18 cellular contexts compared by ENCODE assay signal in genomic region chr12:62331306-62331705, GRCh38.
DNase-seq lines count a peak whose midpoint lies in the region; ATAC-seq and TF ChIP-seq lines count a peak whose summit lies in the region.
"Had no signal": no experiment of that assay in that cellular context is flagged by ENCODE, and none has a peak within 500 bp of the region (broad histone marks: within the 10 kb centered on the region; RNA-seq: fewer than 3 reads in every experiment).

No MANE protein-coding gene starts in this region.

- H3K4me3 Mint-ChIP-seq in activated CD8-positive, alpha-beta T cell treated with anti-CD3 and anti-CD28 coated beads for 36 hours, result no peak overlapping the region
- no peak overlapping the region for H3K4me3 Mint-ChIP-seq in activated CD8-positive, alpha-beta T cell treated with anti-CD3 and anti-CD28 coated beads, Interleukin-2, amount 10 ng/mL, durations not matched to agents 7 days and 5 days
- H3K4me3 Mint-ChIP-seq in stimulated activated naive B cell treated with anti-CD40 and anti-IgM and Interleukin-4, amounts not matched to agents 10 μg/mL and 1 μg/mL and 100 μg/mL, for 72 hours, result no peak overlapping the region
- H3K4me3 Mint-ChIP-seq: activated T-cell treated with anti-CD3 and anti-CD28 coated beads, Interleukin-2, amount 50 U/mL, for 4 hours; GM23338 had no signal

- H3K27ac ChIP-seq in suprapubic skin, result no peak overlapping the region
- H3K27ac ChIP-seq: KMS-11 had no signal

- TF ChIP-seq EP300 in suprapubic skin (IDR thresholded peaks at IDR 0.05), result no peak

- no peak for DNase-seq in activated CD8-positive, alpha-beta T cell treated with anti-CD3 and anti-CD28 coated beads for 36 hours
- DNase-seq in activated CD8-positive, alpha-beta T cell treated with anti-CD3 and anti-CD28 coated beads, Interleukin-2, amount 10 ng/mL, durations not matched to agents 7 days and 5 days, result no peak
- no peak for DNase-seq in stimulated activated naive B cell treated with anti-CD40 and anti-IgM and Interleukin-4, amounts not matched to agents 10 μg/mL and 1 μg/mL and 100 μg/mL, for 72 hours
- DNase-seq in activated T-cell treated with anti-CD3 and anti-CD28 coated beads for 4 hours, result no peak
- DNase-seq in suprapubic skin (ENCODE audit: low spot score in 2 of 2), result no peak
- no peak for DNase-seq in NCI-H1048 (lab: John Stamatoyannopoulos, UW)
- DNase-seq: activated CD4-positive, alpha-beta T cell treated with anti-CD3 and anti-CD28 coated beads for 4 hours; activated T-cell treated with anti-CD3 and anti-CD28 coated beads, Interleukin-2, amount 50 U/mL, for 4 hours; anterior cingulate cortex; cortex of kidney; NCI-H1930; NCI-H774; stimulated activated CD4-positive, alpha-beta T cell treated with anti-CD3 and anti-CD28 coated beads, Interleukin-12 subunit alpha, Interleukin-12 subunit beta, amount 100 ng/mL, for 4 hours had no signal

- no peaks in the 10 kb centered on the region for H3K27me3 ChIP-seq in suprapubic skin

- H3K4me1 ChIP-seq in suprapubic skin, result no peaks in the 10 kb centered on the region

- no peaks in the 10 kb centered on the region for H3K27me3 Mint-ChIP-seq in activated CD8-positive, alpha-beta T cell treated with anti-CD3 and anti-CD28 coated beads for 36 hours
- H3K27me3 Mint-ChIP-seq in activated CD8-positive, alpha-beta T cell treated with anti-CD3 and anti-CD28 coated beads, Interleukin-2, amount 10 ng/mL, durations not matched to agents 7 days and 5 days (ENCODE audit: low read depth), result no peaks in the 10 kb centered on the region
- no peaks in the 10 kb centered on the region for H3K27me3 Mint-ChIP-seq in stimulated activated naive B cell treated with anti-CD40 and anti-IgM and Interleukin-4, amounts not matched to agents 10 μg/mL and 1 μg/mL and 100 μg/mL, for 72 hours
- H3K27me3 Mint-ChIP-seq: progenitor cell of endocrine pancreas had no signal

- peaks cover 7% of the 10 kb centered on the region for H3K36me3 ChIP-seq in suprapubic skin

- POLR2A ChIA-PET in activated CD8-positive, alpha-beta T cell treated with anti-CD3 and anti-CD28 coated beads for 36 hours (lab: Charles Lee), result no interaction called here
- POLR2A ChIA-PET in activated CD8-positive, alpha-beta T cell treated with anti-CD3 and anti-CD28 coated beads, Interleukin-2, amount 10 ng/mL, durations not matched to agents 7 days and 5 days (lab: Charles Lee), result no interaction called here

- peaks cover 20% of the 10 kb centered on the region for H3K4me1 Mint-ChIP-seq in activated CD8-positive, alpha-beta T cell treated with anti-CD3 and anti-CD28 coated beads for 36 hours (ENCODE audit: low read depth)
- peaks cover 23% of the 10 kb centered on the region for H3K4me1 Mint-ChIP-seq in activated CD8-positive, alpha-beta T cell treated with anti-CD3 and anti-CD28 coated beads, Interleukin-2, amount 10 ng/mL, durations not matched to agents 7 days and 5 days (ENCODE audit: low read depth)
- H3K4me1 Mint-ChIP-seq in stimulated activated naive B cell treated with anti-CD40 and anti-IgM and Interleukin-4, amounts not matched to agents 10 μg/mL and 1 μg/mL and 100 μg/mL, for 72 hours, result peaks cover 9 to 25% of the 10 kb centered on the region in 2 donors
- H3K4me1 Mint-ChIP-seq: GM23338 had no signal

- intact Hi-C loops in activated CD8-positive, alpha-beta T cell treated with anti-CD3 and anti-CD28 coated beads for 36 hours (cut with micrococcal nuclease), result no loop called here

- H3K27ac Mint-ChIP-seq in activated CD8-positive, alpha-beta T cell treated with anti-CD3 and anti-CD28 coated beads for 36 hours, result peak overlapping the region; percentile 15
- H3K27ac Mint-ChIP-seq in activated CD8-positive, alpha-beta T cell treated with anti-CD3 and anti-CD28 coated beads, Interleukin-2, amount 10 ng/mL, durations not matched to agents 7 days and 5 days, result no peak overlapping the region
- H3K27ac Mint-ChIP-seq in stimulated activated naive B cell treated with anti-CD40 and anti-IgM and Interleukin-4, amounts not matched to agents 10 μg/mL and 1 μg/mL and 100 μg/mL, for 72 hours, result no peak overlapping the region
- H3K27ac Mint-ChIP-seq: GM23338, progenitor cell of endocrine pancreas had no signal

- 93% methylated on average over 1 of the region's 1 CpG for WGBS in suprapubic skin

- TF ChIP-seq POLR2A in suprapubic skin (IDR thresholded peaks at IDR 0.05), result no peak

- H3K4me3 ChIP-seq in suprapubic skin, result no peak overlapping the region
- H3K4me3 ChIP-seq: GM23338 had no signal

- no peak for TF ChIP-seq CTCF in activated CD8-positive, alpha-beta T cell treated with anti-CD3 and anti-CD28 coated beads for 36 hours (IDR thresholded peaks at IDR 0.05)
- no peak for TF ChIP-seq CTCF in suprapubic skin (IDR thresholded peaks at IDR 0.05)

- no peaks in the 10 kb centered on the region for H3K9me3 Mint-ChIP-seq in activated CD8-positive, alpha-beta T cell treated with anti-CD3 and anti-CD28 coated beads for 36 hours
- H3K9me3 Mint-ChIP-seq in activated CD8-positive, alpha-beta T cell treated with anti-CD3 and anti-CD28 coated beads, Interleukin-2, amount 10 ng/mL, durations not matched to agents 7 days and 5 days (ENCODE audit: insufficient read depth), result peaks cover 3% of the 10 kb centered on the region
- no peaks in the 10 kb centered on the region for H3K9me3 Mint-ChIP-seq in stimulated activated naive B cell treated with anti-CD40 and anti-IgM and Interleukin-4, amounts not matched to agents 10 μg/mL and 1 μg/mL and 100 μg/mL, for 72 hours
- H3K9me3 Mint-ChIP-seq: activated T-cell treated with anti-CD3 and anti-CD28 coated beads, Interleukin-2, amount 50 U/mL, for 4 hours; GM23338 had no signal

- H3K36me3 Mint-ChIP-seq in activated CD8-positive, alpha-beta T cell treated with anti-CD3 and anti-CD28 coated beads for 36 hours (ENCODE audit: low read depth), result peaks cover 45% of the 10 kb centered on the region
- H3K36me3 Mint-ChIP-seq in activated CD8-positive, alpha-beta T cell treated with anti-CD3 and anti-CD28 coated beads, Interleukin-2, amount 10 ng/mL, durations not matched to agents 7 days and 5 days (ENCODE audit: low read depth), result peaks cover 51% of the 10 kb centered on the region
- peaks cover 21 to 40% of the 10 kb centered on the region in 2 donors for H3K36me3 Mint-ChIP-seq in stimulated activated naive B cell treated with anti-CD40 and anti-IgM and Interleukin-4, amounts not matched to agents 10 μg/mL and 1 μg/mL and 100 μg/mL, for 72 hours

- CTCF ChIA-PET in activated CD8-positive, alpha-beta T cell treated with anti-CD3 and anti-CD28 coated beads for 36 hours (lab: Charles Lee), result interaction anchor here (1.5 kb wide), 1 partner anchor 10 kb away, joined by 3 read pairs; no protein-coding TSS in a partner anchor
- CTCF ChIA-PET in activated CD8-positive, alpha-beta T cell treated with anti-CD3 and anti-CD28 coated beads, Interleukin-2, amount 10 ng/mL, durations not matched to agents 7 days and 5 days (lab: Charles Lee), result no interaction called here

- no peaks in the 10 kb centered on the region for H3K9me3 ChIP-seq in suprapubic skin

- ATAC-seq in activated CD8-positive, alpha-beta T cell treated with anti-CD3 and anti-CD28 coated beads for 36 hours, result no peak
- no peak for ATAC-seq in activated CD8-positive, alpha-beta T cell treated with anti-CD3 and anti-CD28 coated beads, Interleukin-2, amount 10 ng/mL, durations not matched to agents 7 days and 5 days
- ATAC-seq in HG02588 (IDR thresholded peaks at IDR 0.05; ENCODE audit: unreplicated experiment), result peak; percentile 68
- peak; percentile 73 for ATAC-seq in HG03442 (IDR thresholded peaks at IDR 0.05; ENCODE audit: unreplicated experiment)
- peak; percentile 85 to 91 for ATAC-seq in stimulated activated naive B cell treated with anti-CD40 and anti-IgM and Interleukin-4, amounts not matched to agents 10 μg/mL and 1 μg/mL and 100 μg/mL, for 72 hours (replicated peaks)
- ATAC-seq: activated T-cell treated with anti-CD3 and anti-CD28 coated beads, Interleukin-2, amount 50 U/mL, for 4 hours; GM23338 had no signal

Comparison
In these comparisons a context has a peak if more than half of its experiments do, and no peak if none do; other contexts are left out.
1. ATAC-seq: peak in HG02588 (single experiment), HG03442 (single experiment) and stimulated activated naive B cell treated with anti-CD40 and anti-IgM and Interleukin-4, amounts not matched to agents 10 μg/mL and 1 μg/mL and 100 μg/mL, for 72 hours (2 of 2); none in activated CD8-positive, alpha-beta T cell treated with anti-CD3 and anti-CD28 coated beads for 36 hours (single experiment) and activated CD8-positive, alpha-beta T cell treated with anti-CD3 and anti-CD28 coated beads, Interleukin-2, amount 10 ng/mL, durations not matched to agents 7 days and 5 days (single experiment).